8 cellular contexts compared by ENCODE assay signal in the genomic region with DNA sequence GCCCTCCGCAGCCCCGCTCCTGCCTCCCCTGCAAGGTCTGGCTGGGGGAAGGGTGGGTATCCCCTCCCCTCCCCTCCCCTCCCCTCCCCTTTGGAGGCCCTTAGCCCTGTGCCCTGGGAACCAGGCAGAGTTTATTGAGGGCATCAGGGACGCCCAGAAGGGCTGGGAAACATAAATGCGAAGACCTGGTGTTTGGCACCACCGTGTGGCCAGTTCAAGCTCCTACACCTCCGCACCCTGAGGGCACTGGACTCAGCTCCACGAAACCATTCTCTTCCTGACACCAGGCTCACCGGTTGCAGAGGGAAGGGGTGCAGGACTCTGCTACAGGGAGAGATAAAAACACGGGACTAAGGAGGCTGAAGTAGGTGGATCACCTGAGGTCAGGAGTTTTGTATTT. TPM values are rescaled to one million over a fixed set of nuclear protein-coding genes. Genes with fewer than 3 reads are reported as not detected.
DNase-seq lines count a peak whose midpoint lies in the region; ATAC-seq, FAIRE-seq and TF ChIP-seq lines count a peak whose summit lies in the region.

No MANE protein-coding gene starts in this region.

- no peaks in the 10 kb centered on the region for H3K27me3 ChIP-seq in mesendoderm (ENCODE audit: insufficient read depth, low read length, poor library complexity)

- H3K79me2 ChIP-seq in mesendoderm (ENCODE audit: control insufficient read depth, insufficient read depth, low read length), result no peaks in the 10 kb centered on the region

- H3K36me3 ChIP-seq in mesendoderm (ENCODE audit: control insufficient read depth, insufficient read depth, low read length), result no peaks in the 10 kb centered on the region

- H2BK15ac ChIP-seq in mesendoderm (replicated peaks; ENCODE audit: low read depth), result no peak overlapping the region

- no peak for ATAC-seq in HG03354 (IDR thresholded peaks at IDR 0.05; ENCODE audit: poor library complexity, severe bottlenecking, unreplicated experiment)

- no peak overlapping the region for H3K4ac ChIP-seq in mesendoderm (ENCODE audit: low read depth, low read length)

- no peak overlapping the region for H3K23ac ChIP-seq in mesendoderm (ENCODE audit: low read length)

- no peak overlapping the region for H4K5ac ChIP-seq in mesendoderm (ENCODE audit: low read length)

- no peak overlapping the region for H3K9ac ChIP-seq in mesendoderm (ENCODE audit: low read length)

- no peak overlapping the region for H3K4me3 ChIP-seq in AG09309 (ENCODE audit: control insufficient read depth, low read depth, low read length)
- H3K4me3 ChIP-seq in mesendoderm (ENCODE audit: low read length), result no peak overlapping the region

- H3K56ac ChIP-seq in mesendoderm (ENCODE audit: low read length), result peak overlapping the region; percentile 42

- H4K8ac ChIP-seq in mesendoderm (ENCODE audit: low read depth, low read length), result no peak overlapping the region

- TF ChIP-seq CTCF in AG09309 (IDR thresholded peaks at IDR 0.05; ENCODE audit: control insufficient read depth, insufficient read depth, low read depth, low read length, missing control alignments), result peak; percentile 81

- H3K18ac ChIP-seq in mesendoderm (ENCODE audit: low read length), result no peak overlapping the region

- H2AK5ac ChIP-seq in mesendoderm (ENCODE audit: low read length), result no peak overlapping the region

- WGBS in mesendoderm (ENCODE audit: extremely low coverage, insufficient coverage, low lambda C conversion rate), result no CpG with 5 or more reads among the region's 9 CpGs

- H3K4me2 ChIP-seq in mesendoderm (ENCODE audit: low read length), result no peak overlapping the region

- no peaks in the 10 kb centered on the region for H3K4me1 ChIP-seq in mesendoderm (ENCODE audit: control insufficient read depth, low read depth, low read length)

- FAIRE-seq in GM19239 (lab: Jason Lieb, UNC), result peak; percentile 86

- no peak overlapping the region for H2BK120ac ChIP-seq in mesendoderm (ENCODE audit: low read depth, low read length)

- no peak overlapping the region for H3K27ac ChIP-seq in mesendoderm (ENCODE audit: low read depth, low read length)

- H3K79me1 ChIP-seq in mesendoderm (ENCODE audit: low read length), result no peaks in the 10 kb centered on the region

- H2BK5ac ChIP-seq in mesendoderm (ENCODE audit: low read length), result no peak overlapping the region

- peak; percentile 29 for DNase-seq in AG09309 (ENCODE audit: low read depth)
- peak; percentile 70 for DNase-seq in GM19239 (ENCODE audit: insufficient read length, low spot score)
- peak; percentile 51 for DNase-seq in NCI-H510A treated with DMSO at 0.1 percent for 48 hours (lab: John Stamatoyannopoulos, UW)
- DNase-seq in activated CD4-positive, alpha-beta T cell treated with anti-CD3 and anti-CD28 coated beads, Interleukin-2, amount 50 U/mL, for 1 hour, result peak; percentile 61
- peak; percentile 89 for DNase-seq in ecto neural progenitor cell (ENCODE audit: low spot score)
- peak; percentile 79 for DNase-seq in mesendoderm
- peak; percentile 15 to 25 for DNase-seq in stimulated activated CD8-positive, alpha-beta memory T cell treated with anti-CD3 and anti-CD28 coated beads, Interleukin-4, amount 100 ng/mL, for 4 hours (ENCODE audit: low read depth in 2 of 2, low spot score in 1 of 2)

RNA-seq across cellular contexts. Expression of gene AIPL1, which starts 1.0 kb away (rescaled TPM):
- polyA plus RNA-seq in mesendoderm (2013, experiment 1 of 2), result 0.07 TPM
- 0.08 TPM for polyA plus RNA-seq in mesendoderm (2013, experiment 2 of 2)

RNA-seq across cellular contexts. Expression of gene PIMREG, which starts 8.3 kb away (rescaled TPM):
- polyA plus RNA-seq in mesendoderm (2013, experiment 1 of 2), result 52.3 TPM
- 51.2 TPM for polyA plus RNA-seq in mesendoderm (2013, experiment 2 of 2)

Comparison
In these comparisons a context has a peak if more than half of its experiments do, and no peak if none do; other contexts are left out.
1. DNase-seq: peak in every context shown above with its lines; median percentile 89 in ecto neural progenitor cell; 79 in mesendoderm; 70 in GM19239; 61 in activated CD4-positive, alpha-beta T cell treated with anti-CD3 and anti-CD28 coated beads, Interleukin-2, amount 50 U/mL, for 1 hour; 51 in NCI-H510A treated with DMSO at 0.1 percent for 48 hours; 29 in AG09309; 20 in stimulated activated CD8-positive, alpha-beta memory T cell treated with anti-CD3 and anti-CD28 coated beads, Interleukin-4, amount 100 ng/mL, for 4 hours.